11 cellular contexts compared by ENCODE assay signal in genomic region chr1:147390185-147390542, GRCh38.
A peak's percentile ranks its signal among the peaks of the same experiment; 100 is the strongest.
DNase-seq lines count a peak whose midpoint lies in the region; TF ChIP-seq lines count a peak whose summit lies in the region.
"Had no signal": no experiment of that assay in that cellular context is flagged by ENCODE, and none has a peak within 500 bp of the region (broad histone marks: within the 10 kb centered on the region; RNA-seq: fewer than 3 reads in every experiment).

No MANE protein-coding gene starts in this region.

- H3K4me3 ChIP-seq in KMS-11 (IDR thresholded peaks at IDR 0.05; ENCODE audit: insufficient read depth, low read depth, low read length) (no peak overlapping the region), coronary artery (no peak overlapping the region)
- H3K4me3 ChIP-seq: A549 had no signal

- no peaks in the 10 kb centered on the region for H3K4me1 Mint-ChIP-seq in CD14-positive monocyte
- peaks cover 4% of the 10 kb centered on the region for H3K4me1 Mint-ChIP-seq in neural crest cell

- H3K27ac ChIP-seq in KMS-11 (no peak overlapping the region), VCaP (no peak overlapping the region), coronary artery (no peak overlapping the region)
- H3K27ac ChIP-seq: A549 had no signal

- no peaks in the 10 kb centered on the region for H4K20me1 ChIP-seq in KMS-11 (ENCODE audit: insufficient read depth)

- DNase-seq in CD14-positive monocyte (ENCODE audit: low spot score) (no peak), neural crest cell (ENCODE audit: low read depth, low spot score) (no peak), posterior vena cava (ENCODE audit: low spot score) (no peak), amygdala (lab: John Stamatoyannopoulos, UW) (no peak), cerebellar nuclear complex (lab: John Stamatoyannopoulos, UW) (no peak), coronary artery (ENCODE audit: low spot score) (no peak)
- DNase-seq: CD8-positive, alpha-beta T cell; NCI-H510A had no signal

- no peaks in the 10 kb centered on the region for H3K36me3 Mint-ChIP-seq in CD14-positive monocyte
- peaks cover 2% of the 10 kb centered on the region for H3K36me3 Mint-ChIP-seq in neural crest cell (ENCODE audit: low read depth)
- H3K36me3 Mint-ChIP-seq: CD8-positive, alpha-beta T cell had no signal

- peak overlapping the region; percentile 24 for H2AFZ ChIP-seq in KMS-11 (ENCODE audit: low read depth)

- no peak overlapping the region for H3K9ac ChIP-seq in KMS-11

- no peaks in the 10 kb centered on the region for H3K27me3 ChIP-seq in KMS-11 (ENCODE audit: insufficient read depth, low read depth)

- 0 out of 2 replicates have a peak overlapping the region, but pooled peaks have one; percentile 1 for H3K4me2 ChIP-seq in KMS-11
- H3K4me2 ChIP-seq: A549 had no signal

- H3K79me2 ChIP-seq in KMS-11 (ENCODE audit: insufficient read depth, low read depth): no peaks in the 10 kb centered on the region

- H3K9me3 Mint-ChIP-seq in CD14-positive monocyte (peaks cover 0 to 11% (median 2%) of the 10 kb centered on the region in 7 donors), neural crest cell (peaks cover 4% of the 10 kb centered on the region)
- H3K9me3 Mint-ChIP-seq: CD8-positive, alpha-beta T cell had no signal

- H3K27ac Mint-ChIP-seq in CD14-positive monocyte (no peak overlapping the region), neural crest cell (ENCODE audit: unreplicated experiment) (no peak overlapping the region)
- H3K27ac Mint-ChIP-seq: CD8-positive, alpha-beta T cell had no signal

- H3K4me3 Mint-ChIP-seq in CD14-positive monocyte: no peak overlapping the region
- H3K4me3 Mint-ChIP-seq in neural crest cell: no peak overlapping the region
- H3K4me3 Mint-ChIP-seq: CD8-positive, alpha-beta T cell had no signal

- peaks cover 5% of the 10 kb centered on the region for H3K4me1 ChIP-seq in KMS-11 (ENCODE audit: low read depth, poor library complexity, severe bottlenecking)
- H3K4me1 ChIP-seq: A549 had no signal

- intact Hi-C loops in CD14-positive monocyte (cut with micrococcal nuclease): no loop called here
- intact Hi-C loops in posterior vena cava (cut with DNase I): no loop called here

- TF ChIP-seq CTCF in CD14-positive monocyte (IDR thresholded peaks at IDR 0.05) (peak; percentile 33), KMS-11 (conservative IDR thresholded peaks at IDR 0.05; ENCODE audit: low read depth, low read length) (peak; percentile 80), VCaP (conservative IDR thresholded peaks at IDR 0.05) (peak; percentile 52), neural crest cell (conservative IDR thresholded peaks at IDR 0.05) (peak; percentile 11), coronary artery (IDR thresholded peaks at IDR 0.05) (no peak)

- no peaks in the 10 kb centered on the region for H3K36me3 ChIP-seq in KMS-11 (ENCODE audit: insufficient read depth)

- H3K27me3 Mint-ChIP-seq in CD14-positive monocyte (ENCODE audit: low read depth in 3 of 3) (peaks cover 0 to 5% (median 4%) of the 10 kb centered on the region in 3 donors), neural crest cell (ENCODE audit: low read depth) (no peaks in the 10 kb centered on the region)
